In genomic region chr4:93814141-93814540, GRCh38 we compare ENCODE assay signal across 24 cellular contexts. TPM values are rescaled to one million over a fixed set of nuclear protein-coding genes. Genes with fewer than 3 reads are reported as not detected.
"Had no signal": no experiment of that assay in that cellular context is flagged by ENCODE, and none has a peak within 500 bp of the region (broad histone marks: within the 10 kb centered on the region; RNA-seq: fewer than 3 reads in every experiment).

No MANE protein-coding gene starts in this region.

- H3K4me3 Mint-ChIP-seq: activated CD8-positive, alpha-beta T cell treated with anti-CD3 and anti-CD28 coated beads for 36 hours; activated naive CD4-positive, alpha-beta T cell treated with anti-CD3 and anti-CD28 coated beads, Interleukin-2, amount 10 ng/mL, durations not matched to agents 7 days and 5 days; activated naive CD8-positive, alpha-beta T cell treated with anti-CD3 and anti-CD28 coated beads for 36 hours; activated T-cell treated with anti-CD3 and anti-CD28 coated beads, Interleukin-2, amount 50 U/mL, for 72 hours had no signal

- DNase-seq: activated CD4-positive, alpha-beta T cell treated with anti-CD3 and anti-CD28 coated beads for 4 hours; activated CD8-positive, alpha-beta memory T cell treated with anti-CD3 and anti-CD28 coated beads, Interleukin-2, amount 50 U/mL, for 4 hours; activated CD8-positive, alpha-beta T cell treated with anti-CD3 and anti-CD28 coated beads for 36 hours; activated gamma-delta T cell treated with Interleukin-2 at 50 U/mL for 16 hours; activated naive CD4-positive, alpha-beta T cell treated with anti-CD3 and anti-CD28 coated beads, Interleukin-2, amount 10 ng/mL, durations not matched to agents 7 days and 5 days; activated naive CD8-positive, alpha-beta T cell treated with anti-CD3 and anti-CD28 coated beads for 36 hours; activated T-cell treated with anti-CD3 and anti-CD28 coated beads, Interleukin-2, amount 50 U/mL, for 72 hours; brain microvascular endothelial cell; cerebellar nuclear complex; MG63; NCI-H1092 treated with DMSO at 0.1 percent for 48 hours; NCI-H1417 treated with DMSO at 0.1 percent for 48 hours; NCI-H1694; NCI-H2029 treated with DMSO at 0.1 percent for 48 hours; NCI-H510A treated with DMSO at 0.1 percent for 48 hours; NCI-H69; PC-3; SIG-M5; T-helper 1 cell had no signal

- H3K4me3 ChIP-seq: MG63 had no signal

- H3K27ac ChIP-seq: brain microvascular endothelial cell had no signal

- H3K36me3 Mint-ChIP-seq: activated naive CD4-positive, alpha-beta T cell treated with anti-CD3 and anti-CD28 coated beads, Interleukin-2, amount 10 ng/mL, durations not matched to agents 7 days and 5 days; activated naive CD8-positive, alpha-beta T cell treated with anti-CD3 and anti-CD28 coated beads for 36 hours had no signal

- ATAC-seq: activated CD4-positive, CD25-positive, alpha-beta regulatory T cell treated with anti-CD3 and anti-CD28 coated beads, Interleukin-2, amount 50 U/mL, for 24 hours; activated CD8-positive, alpha-beta T cell treated with anti-CD3 and anti-CD28 coated beads for 36 hours; activated T-cell treated with anti-CD3 and anti-CD28 coated beads, Interleukin-2, amount 50 U/mL, for 72 hours; PC-3 had no signal

- H3K27me3 ChIP-seq: brain microvascular endothelial cell, MG63 had no signal

- H3K27ac Mint-ChIP-seq: activated CD8-positive, alpha-beta T cell treated with anti-CD3 and anti-CD28 coated beads for 36 hours; activated naive CD4-positive, alpha-beta T cell treated with anti-CD3 and anti-CD28 coated beads, Interleukin-2, amount 10 ng/mL, durations not matched to agents 7 days and 5 days; activated naive CD8-positive, alpha-beta T cell treated with anti-CD3 and anti-CD28 coated beads for 36 hours; activated T-cell treated with anti-CD3 and anti-CD28 coated beads, Interleukin-2, amount 50 U/mL, for 72 hours; activated T-helper 2 cell treated with anti-CD3 and anti-CD28 coated beads, Interferon-gamma antibody, Interleukin-2, Interleukin-4, amounts not matched to agents 10 μg/mL and 5 μg/mL and 100 μg/mL, durations not matched to agents 14 hours and 24 hours and 36 hours had no signal

- H3K36me3 ChIP-seq: brain microvascular endothelial cell, MG63 had no signal

- H3K9me3 Mint-ChIP-seq: activated CD8-positive, alpha-beta T cell treated with anti-CD3 and anti-CD28 coated beads for 36 hours; activated naive CD4-positive, alpha-beta T cell treated with anti-CD3 and anti-CD28 coated beads, Interleukin-2, amount 10 ng/mL, durations not matched to agents 7 days and 5 days; activated naive CD8-positive, alpha-beta T cell treated with anti-CD3 and anti-CD28 coated beads for 36 hours; activated T-helper 2 cell treated with anti-CD3 and anti-CD28 coated beads, Interferon-gamma antibody, Interleukin-2, Interleukin-4, amounts not matched to agents 10 μg/mL and 5 μg/mL and 100 μg/mL, durations not matched to agents 14 hours and 24 hours and 36 hours had no signal

- H3K4me1 Mint-ChIP-seq: activated naive CD4-positive, alpha-beta T cell treated with anti-CD3 and anti-CD28 coated beads, Interleukin-2, amount 10 ng/mL, durations not matched to agents 7 days and 5 days; activated naive CD8-positive, alpha-beta T cell treated with anti-CD3 and anti-CD28 coated beads for 36 hours had no signal

- H3K9me3 ChIP-seq: MG63 had no signal

- H3K27me3 Mint-ChIP-seq: activated naive CD4-positive, alpha-beta T cell treated with anti-CD3 and anti-CD28 coated beads, Interleukin-2, amount 10 ng/mL, durations not matched to agents 7 days and 5 days; activated naive CD8-positive, alpha-beta T cell treated with anti-CD3 and anti-CD28 coated beads for 36 hours had no signal

RNA-seq across cellular contexts. Expression of gene ATOH1, which starts 14.4 kb away (rescaled TPM):
- total RNA-seq: activated CD8-positive, alpha-beta T cell treated with anti-CD3 and anti-CD28 coated beads for 36 hours; activated naive CD8-positive, alpha-beta T cell treated with anti-CD3 and anti-CD28 coated beads for 36 hours; activated T-cell treated with anti-CD3 and anti-CD28 coated beads, Interleukin-2, amount 50 U/mL, for 72 hours; activated T-helper 2 cell treated with anti-CD3 and anti-CD28 coated beads, Interferon-gamma antibody, Interleukin-2, Interleukin-4, amounts not matched to agents 10 μg/mL and 5 μg/mL and 100 μg/mL, durations not matched to agents 14 hours and 24 hours and 36 hours; cardiac septum; LHCN-M2; PC-3; T-helper 2 cell treated with Interferon-gamma antibody and Interleukin-4, amounts not matched to agents 100 ng/mL and 5 ng/mL, for 36 hours had no signal
